In the genomic region with DNA sequence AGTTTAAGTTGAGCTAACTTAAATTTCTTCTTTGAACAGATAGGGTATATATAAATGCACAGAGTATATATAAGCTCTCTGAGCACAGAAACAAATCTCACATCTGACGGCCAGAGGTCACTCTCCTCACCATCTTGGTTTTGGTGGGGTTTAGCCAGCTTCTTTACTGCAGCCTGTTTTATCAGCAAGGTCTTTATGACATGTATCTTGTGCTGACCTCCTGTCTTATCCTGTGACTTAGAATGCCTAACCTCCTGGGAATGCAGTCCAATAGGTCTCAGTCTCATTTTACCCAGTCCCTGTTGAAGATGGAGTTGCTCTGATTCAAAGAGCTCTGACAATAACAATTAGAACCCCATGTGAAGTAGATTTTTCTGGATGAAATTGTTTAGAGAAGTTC, we compare ENCODE assay signal across 2 cellular contexts.
TF ChIP-seq lines count a peak whose summit lies in the region.

No MANE protein-coding gene starts in this region.

TF ChIP-seq in GM23338, 12 proteins besides CTCF, POLR2A, EP300 and RAD21:
- TF ChIP-seq, protein P1, sequence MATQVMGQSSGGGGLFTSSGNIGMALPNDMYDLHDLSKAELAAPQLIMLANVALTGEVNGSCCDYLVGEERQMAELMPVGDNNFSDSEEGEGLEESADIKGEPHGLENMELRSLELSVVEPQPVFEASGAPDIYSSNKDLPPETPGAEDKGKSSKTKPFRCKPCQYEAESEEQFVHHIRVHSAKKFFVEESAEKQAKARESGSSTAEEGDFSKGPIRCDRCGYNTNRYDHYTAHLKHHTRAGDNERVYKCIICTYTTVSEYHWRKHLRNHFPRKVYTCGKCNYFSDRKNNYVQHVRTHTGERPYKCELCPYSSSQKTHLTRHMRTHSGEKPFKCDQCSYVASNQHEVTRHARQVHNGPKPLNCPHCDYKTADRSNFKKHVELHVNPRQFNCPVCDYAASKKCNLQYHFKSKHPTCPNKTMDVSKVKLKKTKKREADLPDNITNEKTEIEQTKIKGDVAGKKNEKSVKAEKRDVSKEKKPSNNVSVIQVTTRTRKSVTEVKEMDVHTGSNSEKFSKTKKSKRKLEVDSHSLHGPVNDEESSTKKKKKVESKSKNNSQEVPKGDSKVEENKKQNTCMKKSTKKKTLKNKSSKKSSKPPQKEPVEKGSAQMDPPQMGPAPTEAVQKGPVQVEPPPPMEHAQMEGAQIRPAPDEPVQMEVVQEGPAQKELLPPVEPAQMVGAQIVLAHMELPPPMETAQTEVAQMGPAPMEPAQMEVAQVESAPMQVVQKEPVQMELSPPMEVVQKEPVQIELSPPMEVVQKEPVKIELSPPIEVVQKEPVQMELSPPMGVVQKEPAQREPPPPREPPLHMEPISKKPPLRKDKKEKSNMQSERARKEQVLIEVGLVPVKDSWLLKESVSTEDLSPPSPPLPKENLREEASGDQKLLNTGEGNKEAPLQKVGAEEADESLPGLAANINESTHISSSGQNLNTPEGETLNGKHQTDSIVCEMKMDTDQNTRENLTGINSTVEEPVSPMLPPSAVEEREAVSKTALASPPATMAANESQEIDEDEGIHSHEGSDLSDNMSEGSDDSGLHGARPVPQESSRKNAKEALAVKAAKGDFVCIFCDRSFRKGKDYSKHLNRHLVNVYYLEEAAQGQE (IDR thresholded peaks at IDR 0.05; ENCODE audit: unreplicated experiment), result no peak
- TF ChIP-seq NANOG (IDR thresholded peaks at IDR 0.05; ENCODE audit: borderline replicate concordance) (no peak), CREB1 (CRISPR knock-in tag; IDR thresholded peaks at IDR 0.05; ENCODE audit: low read depth) (no peak)

TF ChIP-seq in WTC11, 78 proteins besides CTCF, POLR2A, EP300 and RAD21 (continued from another document):
- TF ChIP-seq, protein P2, sequence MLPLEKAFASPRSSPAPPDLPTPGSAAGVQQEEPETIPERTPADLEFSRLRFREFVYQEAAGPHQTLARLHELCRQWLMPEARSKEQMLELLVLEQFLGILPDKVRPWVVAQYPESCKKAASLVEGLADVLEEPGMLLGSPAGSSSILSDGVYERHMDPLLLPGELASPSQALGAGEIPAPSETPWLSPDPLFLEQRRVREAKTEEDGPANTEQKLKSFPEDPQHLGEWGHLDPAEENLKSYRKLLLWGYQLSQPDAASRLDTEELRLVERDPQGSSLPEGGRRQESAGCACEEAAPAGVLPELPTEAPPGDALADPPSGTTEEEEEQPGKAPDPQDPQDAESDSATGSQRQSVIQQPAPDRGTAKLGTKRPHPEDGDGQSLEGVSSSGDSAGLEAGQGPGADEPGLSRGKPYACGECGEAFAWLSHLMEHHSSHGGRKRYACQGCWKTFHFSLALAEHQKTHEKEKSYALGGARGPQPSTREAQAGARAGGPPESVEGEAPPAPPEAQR (CRISPR knock-in tag; IDR thresholded peaks at IDR 0.05), result no peak
- TF ChIP-seq GABPB1 (CRISPR knock-in tag; IDR thresholded peaks at IDR 0.05) (no peak), RORB (CRISPR knock-in tag; IDR thresholded peaks at IDR 0.05) (no peak), FOXJ3 (CRISPR knock-in tag; IDR thresholded peaks at IDR 0.05; ENCODE audit: borderline replicate concordance) (no peak), OVOL2 (CRISPR knock-in tag; IDR thresholded peaks at IDR 0.05; ENCODE audit: borderline replicate concordance) (no peak), GRHL2 (CRISPR knock-in tag; IDR thresholded peaks at IDR 0.05; ENCODE audit: insufficient replicate concordance, severe bottlenecking) (no peak), FOXP1 (CRISPR knock-in tag; IDR thresholded peaks at IDR 0.05; ENCODE audit: borderline replicate concordance) (no peak), E2F5 (CRISPR knock-in tag; IDR thresholded peaks at IDR 0.05) (no peak), NR3C1 (CRISPR knock-in tag; conservative IDR thresholded peaks at IDR 0.05; ENCODE audit: low read depth) (no peak), ZMAT4 (CRISPR knock-in tag; IDR thresholded peaks at IDR 0.05) (no peak), MAX (CRISPR knock-in tag; IDR thresholded peaks at IDR 0.05) (no peak), ATF1 (CRISPR knock-in tag; IDR thresholded peaks at IDR 0.05) (no peak)
- TF ChIP-seq, protein P3, sequence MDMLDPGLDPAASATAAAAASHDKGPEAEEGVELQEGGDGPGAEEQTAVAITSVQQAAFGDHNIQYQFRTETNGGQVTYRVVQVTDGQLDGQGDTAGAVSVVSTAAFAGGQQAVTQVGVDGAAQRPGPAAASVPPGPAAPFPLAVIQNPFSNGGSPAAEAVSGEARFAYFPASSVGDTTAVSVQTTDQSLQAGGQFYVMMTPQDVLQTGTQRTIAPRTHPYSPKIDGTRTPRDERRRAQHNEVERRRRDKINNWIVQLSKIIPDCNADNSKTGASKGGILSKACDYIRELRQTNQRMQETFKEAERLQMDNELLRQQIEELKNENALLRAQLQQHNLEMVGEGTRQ (CRISPR knock-in tag; IDR thresholded peaks at IDR 0.05), result no peak
- TF ChIP-seq, protein P4, sequence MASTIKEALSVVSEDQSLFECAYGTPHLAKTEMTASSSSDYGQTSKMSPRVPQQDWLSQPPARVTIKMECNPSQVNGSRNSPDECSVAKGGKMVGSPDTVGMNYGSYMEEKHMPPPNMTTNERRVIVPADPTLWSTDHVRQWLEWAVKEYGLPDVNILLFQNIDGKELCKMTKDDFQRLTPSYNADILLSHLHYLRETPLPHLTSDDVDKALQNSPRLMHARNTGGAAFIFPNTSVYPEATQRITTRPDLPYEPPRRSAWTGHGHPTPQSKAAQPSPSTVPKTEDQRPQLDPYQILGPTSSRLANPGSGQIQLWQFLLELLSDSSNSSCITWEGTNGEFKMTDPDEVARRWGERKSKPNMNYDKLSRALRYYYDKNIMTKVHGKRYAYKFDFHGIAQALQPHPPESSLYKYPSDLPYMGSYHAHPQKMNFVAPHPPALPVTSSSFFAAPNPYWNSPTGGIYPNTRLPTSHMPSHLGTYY (CRISPR knock-in tag; IDR thresholded peaks at IDR 0.05), result no peak
